In the genomic region with DNA sequence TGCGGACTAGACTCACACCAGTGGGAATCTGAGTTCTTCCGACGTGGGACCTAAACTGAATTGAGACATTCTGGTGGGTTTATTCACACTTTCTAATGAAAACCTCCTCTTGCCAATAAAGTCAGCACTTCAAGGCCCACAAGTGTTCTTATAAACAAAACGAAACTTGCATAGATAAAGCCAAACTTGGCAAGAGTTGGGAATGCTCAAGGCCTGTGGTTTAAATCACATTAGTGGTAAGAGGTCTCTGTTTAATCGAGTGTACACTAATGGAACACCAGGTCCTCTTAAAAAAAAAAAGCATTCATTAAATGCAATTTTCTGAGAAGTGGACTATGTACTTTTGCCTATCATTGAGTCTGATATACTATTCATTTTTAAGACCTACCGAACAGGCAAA, we compare ENCODE assay signal across 12 cellular contexts.
"Had no signal": no experiment of that assay in that cellular context is flagged by ENCODE, and none has a peak within 500 bp of the region (broad histone marks: within the 10 kb centered on the region; RNA-seq: fewer than 3 reads in every experiment).

No MANE protein-coding gene starts in this region.

- DNase-seq: activated CD4-positive, alpha-beta T cell treated with anti-CD3 and anti-CD28 coated beads, Interleukin-2, amount 50 U/mL, for 1 hour; activated naive CD4-positive, alpha-beta T cell treated with anti-CD3 and anti-CD28 coated beads for 36 hours; activated T-cell treated with anti-CD3 and anti-CD28 coated beads for 4 hours; cortex of kidney; effector memory CD4-positive, alpha-beta T cell; mesenchymal stem cell; nephron progenitor cell; stimulated activated CD4-positive, alpha-beta T cell treated with anti-CD3 and anti-CD28 coated beads, Interleukin-4, amount 100 ng/mL, for 1 hour; stimulated activated CD8-positive, alpha-beta memory T cell treated with anti-CD3 and anti-CD28 coated beads, Interleukin-4, amount 100 ng/mL, for 48 hours; T-helper 17 cell; trophoblast cell had no signal

- H3K27ac ChIP-seq: epithelial cell of prostate had no signal
